ENCODE assay signal across 3 cellular contexts in the genomic region with DNA sequence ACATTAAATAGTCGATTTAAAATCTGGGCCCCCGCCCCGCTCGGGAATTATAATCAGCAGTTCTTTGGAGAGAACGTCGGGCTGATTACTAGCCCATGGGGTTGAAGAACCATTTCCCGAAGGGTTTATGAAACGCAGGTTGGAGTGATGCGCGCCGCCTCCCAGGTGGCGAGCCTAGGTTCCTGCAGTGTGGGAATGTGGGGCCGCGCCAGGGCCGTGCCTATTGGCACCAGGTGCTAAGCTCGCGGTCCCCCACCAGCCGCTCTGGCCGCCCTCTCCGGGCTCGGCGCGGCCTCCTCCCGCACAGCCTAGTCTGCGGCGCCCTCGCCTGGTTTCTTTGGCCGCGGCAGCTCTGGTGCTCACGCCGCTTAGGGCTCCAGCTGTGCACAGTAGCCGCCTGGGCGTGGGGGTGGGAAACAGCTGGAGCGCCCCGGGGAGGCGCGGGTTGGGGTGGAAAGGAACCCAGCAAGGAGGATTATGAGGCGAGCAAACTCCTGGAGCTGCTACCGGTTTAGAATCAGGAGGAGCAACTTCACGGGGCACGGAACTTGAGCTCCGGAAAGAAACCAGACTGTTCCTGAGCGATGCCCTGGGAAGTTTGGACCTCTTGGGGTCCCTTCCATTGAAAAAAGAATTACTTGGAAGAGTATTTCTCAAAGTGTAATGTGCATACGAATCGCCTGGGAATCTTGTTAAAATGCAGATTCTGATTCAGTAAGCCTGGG.
TF ChIP-seq lines count a peak whose summit lies in the region.

No MANE protein-coding gene starts in this region.

TF ChIP-seq in IMR-90, 13 proteins besides CTCF, POLR2A, EP300 and RAD21:
- TF ChIP-seq CHD1 (IDR thresholded peaks at IDR 0.05; ENCODE audit: low read depth, low read length): no peak
- TF ChIP-seq SMC3 (IDR thresholded peaks at IDR 0.05; ENCODE audit: low read depth, low read length): peak; percentile 75

TF ChIP-seq in PFSK-1, 5 proteins besides CTCF, POLR2A, EP300 and RAD21:
- TF ChIP-seq FOXP2 (optimal IDR thresholded peaks at IDR 0.05; ENCODE audit: borderline replicate concordance, extremely low read depth, extremely low read length, insufficient read depth) (peak; percentile 69), TAF1 (IDR thresholded peaks at IDR 0.05; ENCODE audit: borderline replicate concordance, insufficient read depth, low read length) (no peak)

TF ChIP-seq in K562, 482 proteins besides CTCF, POLR2A, EP300 and RAD21 (continues in another document):
- TF ChIP-seq, protein P1, sequence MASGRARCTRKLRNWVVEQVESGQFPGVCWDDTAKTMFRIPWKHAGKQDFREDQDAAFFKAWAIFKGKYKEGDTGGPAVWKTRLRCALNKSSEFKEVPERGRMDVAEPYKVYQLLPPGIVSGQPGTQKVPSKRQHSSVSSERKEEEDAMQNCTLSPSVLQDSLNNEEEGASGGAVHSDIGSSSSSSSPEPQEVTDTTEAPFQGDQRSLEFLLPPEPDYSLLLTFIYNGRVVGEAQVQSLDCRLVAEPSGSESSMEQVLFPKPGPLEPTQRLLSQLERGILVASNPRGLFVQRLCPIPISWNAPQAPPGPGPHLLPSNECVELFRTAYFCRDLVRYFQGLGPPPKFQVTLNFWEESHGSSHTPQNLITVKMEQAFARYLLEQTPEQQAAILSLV (tag; IDR thresholded peaks at IDR 0.05): no peak
- no peak for TF ChIP-seq SMAD4 (CRISPR knock-in tag; conservative IDR thresholded peaks at IDR 0.05)
- TF ChIP-seq, protein P2, sequence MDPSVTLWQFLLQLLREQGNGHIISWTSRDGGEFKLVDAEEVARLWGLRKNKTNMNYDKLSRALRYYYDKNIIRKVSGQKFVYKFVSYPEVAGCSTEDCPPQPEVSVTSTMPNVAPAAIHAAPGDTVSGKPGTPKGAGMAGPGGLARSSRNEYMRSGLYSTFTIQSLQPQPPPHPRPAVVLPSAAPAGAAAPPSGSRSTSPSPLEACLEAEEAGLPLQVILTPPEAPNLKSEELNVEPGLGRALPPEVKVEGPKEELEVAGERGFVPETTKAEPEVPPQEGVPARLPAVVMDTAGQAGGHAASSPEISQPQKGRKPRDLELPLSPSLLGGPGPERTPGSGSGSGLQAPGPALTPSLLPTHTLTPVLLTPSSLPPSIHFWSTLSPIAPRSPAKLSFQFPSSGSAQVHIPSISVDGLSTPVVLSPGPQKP (CRISPR knock-in tag; IDR thresholded peaks at IDR 0.05): no peak
- no peak for TF ChIP-seq CCAR2 (IDR thresholded peaks at IDR 0.05; ENCODE audit: low read depth, low read length)
- no peak for TF ChIP-seq ESRRB (CRISPR knock-in tag; IDR thresholded peaks at IDR 0.05; ENCODE audit: borderline replicate concordance)
- TF ChIP-seq ADNP (tag; IDR thresholded peaks at IDR 0.05): no peak
- TF ChIP-seq, protein P3, sequence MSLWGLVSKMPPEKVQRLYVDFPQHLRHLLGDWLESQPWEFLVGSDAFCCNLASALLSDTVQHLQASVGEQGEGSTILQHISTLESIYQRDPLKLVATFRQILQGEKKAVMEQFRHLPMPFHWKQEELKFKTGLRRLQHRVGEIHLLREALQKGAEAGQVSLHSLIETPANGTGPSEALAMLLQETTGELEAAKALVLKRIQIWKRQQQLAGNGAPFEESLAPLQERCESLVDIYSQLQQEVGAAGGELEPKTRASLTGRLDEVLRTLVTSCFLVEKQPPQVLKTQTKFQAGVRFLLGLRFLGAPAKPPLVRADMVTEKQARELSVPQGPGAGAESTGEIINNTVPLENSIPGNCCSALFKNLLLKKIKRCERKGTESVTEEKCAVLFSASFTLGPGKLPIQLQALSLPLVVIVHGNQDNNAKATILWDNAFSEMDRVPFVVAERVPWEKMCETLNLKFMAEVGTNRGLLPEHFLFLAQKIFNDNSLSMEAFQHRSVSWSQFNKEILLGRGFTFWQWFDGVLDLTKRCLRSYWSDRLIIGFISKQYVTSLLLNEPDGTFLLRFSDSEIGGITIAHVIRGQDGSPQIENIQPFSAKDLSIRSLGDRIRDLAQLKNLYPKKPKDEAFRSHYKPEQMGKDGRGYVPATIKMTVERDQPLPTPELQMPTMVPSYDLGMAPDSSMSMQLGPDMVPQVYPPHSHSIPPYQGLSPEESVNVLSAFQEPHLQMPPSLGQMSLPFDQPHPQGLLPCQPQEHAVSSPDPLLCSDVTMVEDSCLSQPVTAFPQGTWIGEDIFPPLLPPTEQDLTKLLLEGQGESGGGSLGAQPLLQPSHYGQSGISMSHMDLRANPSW (CRISPR knock-in tag; IDR thresholded peaks at IDR 0.05): no peak
- no peak for TF ChIP-seq FOXA3 (CRISPR knock-in tag; conservative IDR thresholded peaks at IDR 0.05 in 1 of 2, IDR thresholded peaks at IDR 0.05 in 1 of 2)
- TF ChIP-seq EZH2 (IDR thresholded peaks at IDR 0.05; ENCODE audit: borderline replicate concordance, low read depth, low read length): no peak; the same call in 1 of the 2 replicates
- no peak for TF ChIP-seq CBX8 (IDR thresholded peaks at IDR 0.05; ENCODE audit: borderline replicate concordance, extremely low read depth, low read depth, low read length, poor library complexity, severe bottlenecking)
- TF ChIP-seq, protein P4, sequence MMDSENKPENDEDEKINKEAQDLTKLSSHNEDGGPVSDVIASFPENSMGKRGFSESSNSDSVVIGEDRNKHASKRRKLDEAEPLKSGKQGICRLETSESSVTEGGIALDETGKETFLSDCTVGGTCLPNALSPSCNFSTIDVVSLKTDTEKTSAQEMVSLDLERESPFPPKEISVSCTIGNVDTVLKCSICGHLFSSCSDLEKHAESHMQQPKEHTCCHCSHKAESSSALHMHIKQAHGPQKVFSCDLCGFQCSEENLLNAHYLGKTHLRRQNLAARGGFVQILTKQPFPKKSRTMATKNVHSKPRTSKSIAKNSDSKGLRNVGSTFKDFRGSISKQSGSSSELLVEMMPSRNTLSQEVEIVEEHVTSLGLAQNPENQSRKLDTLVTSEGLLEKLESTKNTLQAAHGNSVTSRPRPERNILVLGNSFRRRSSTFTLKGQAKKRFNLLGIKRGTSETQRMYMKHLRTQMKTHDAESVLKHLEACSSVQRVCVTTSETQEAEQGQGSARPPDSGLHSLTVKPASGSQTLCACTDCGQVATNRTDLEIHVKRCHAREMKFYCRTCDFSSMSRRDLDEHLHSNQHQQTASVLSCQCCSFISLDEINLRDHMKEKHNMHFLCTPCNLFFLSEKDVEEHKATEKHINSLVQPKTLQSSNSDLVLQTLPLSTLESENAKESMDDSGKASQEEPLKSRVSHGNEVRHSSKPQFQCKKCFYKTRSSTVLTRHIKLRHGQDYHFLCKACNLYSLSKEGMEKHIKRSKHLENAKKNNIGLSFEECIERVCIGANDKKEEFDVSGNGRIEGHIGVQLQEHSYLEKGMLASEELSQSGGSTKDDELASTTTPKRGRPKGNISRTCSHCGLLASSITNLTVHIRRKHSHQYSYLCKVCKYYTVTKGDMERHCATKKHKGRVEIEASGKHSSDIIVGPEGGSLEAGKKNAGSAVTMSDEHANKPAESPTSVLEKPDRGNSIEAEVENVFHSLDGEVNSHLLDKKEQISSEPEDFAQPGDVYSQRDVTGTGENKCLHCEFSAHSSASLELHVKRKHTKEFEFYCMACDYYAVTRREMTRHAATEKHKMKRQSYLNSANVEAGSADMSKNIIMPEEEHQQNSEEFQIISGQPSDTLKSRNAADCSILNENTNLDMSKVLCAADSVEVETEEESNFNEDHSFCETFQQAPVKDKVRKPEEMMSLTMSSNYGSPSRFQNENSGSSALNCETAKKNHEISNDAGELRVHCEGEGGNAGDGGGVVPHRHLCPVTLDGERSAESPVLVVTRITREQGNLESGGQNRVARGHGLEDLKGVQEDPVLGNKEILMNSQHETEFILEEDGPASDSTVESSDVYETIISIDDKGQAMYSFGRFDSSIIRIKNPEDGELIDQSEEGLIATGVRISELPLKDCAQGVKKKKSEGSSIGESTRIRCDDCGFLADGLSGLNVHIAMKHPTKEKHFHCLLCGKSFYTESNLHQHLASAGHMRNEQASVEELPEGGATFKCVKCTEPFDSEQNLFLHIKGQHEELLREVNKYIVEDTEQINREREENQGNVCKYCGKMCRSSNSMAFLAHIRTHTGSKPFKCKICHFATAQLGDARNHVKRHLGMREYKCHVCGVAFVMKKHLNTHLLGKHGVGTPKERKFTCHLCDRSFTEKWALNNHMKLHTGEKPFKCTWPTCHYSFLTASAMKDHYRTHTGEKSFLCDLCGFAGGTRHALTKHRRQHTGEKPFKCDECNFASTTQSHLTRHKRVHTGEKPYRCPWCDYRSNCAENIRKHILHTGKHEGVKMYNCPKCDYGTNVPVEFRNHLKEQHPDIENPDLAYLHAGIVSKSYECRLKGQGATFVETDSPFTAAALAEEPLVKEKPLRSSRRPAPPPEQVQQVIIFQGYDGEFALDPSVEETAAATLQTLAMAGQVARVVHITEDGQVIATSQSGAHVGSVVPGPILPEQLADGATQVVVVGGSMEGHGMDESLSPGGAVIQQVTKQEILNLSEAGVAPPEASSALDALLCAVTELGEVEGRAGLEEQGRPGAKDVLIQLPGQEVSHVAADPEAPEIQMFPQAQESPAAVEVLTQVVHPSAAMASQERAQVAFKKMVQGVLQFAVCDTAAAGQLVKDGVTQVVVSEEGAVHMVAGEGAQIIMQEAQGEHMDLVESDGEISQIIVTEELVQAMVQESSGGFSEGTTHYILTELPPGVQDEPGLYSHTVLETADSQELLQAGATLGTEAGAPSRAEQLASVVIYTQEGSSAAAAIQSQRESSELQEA (IDR thresholded peaks at IDR 0.05; ENCODE audit: low read depth): 0 out of 2 replicates have a peak, but pooled peaks have one; percentile 36
- no peak for TF ChIP-seq PCBP1 (IDR thresholded peaks at IDR 0.05; ENCODE audit: low read depth, low read length, poor library complexity, severe bottlenecking)
- TF ChIP-seq, protein P5, sequence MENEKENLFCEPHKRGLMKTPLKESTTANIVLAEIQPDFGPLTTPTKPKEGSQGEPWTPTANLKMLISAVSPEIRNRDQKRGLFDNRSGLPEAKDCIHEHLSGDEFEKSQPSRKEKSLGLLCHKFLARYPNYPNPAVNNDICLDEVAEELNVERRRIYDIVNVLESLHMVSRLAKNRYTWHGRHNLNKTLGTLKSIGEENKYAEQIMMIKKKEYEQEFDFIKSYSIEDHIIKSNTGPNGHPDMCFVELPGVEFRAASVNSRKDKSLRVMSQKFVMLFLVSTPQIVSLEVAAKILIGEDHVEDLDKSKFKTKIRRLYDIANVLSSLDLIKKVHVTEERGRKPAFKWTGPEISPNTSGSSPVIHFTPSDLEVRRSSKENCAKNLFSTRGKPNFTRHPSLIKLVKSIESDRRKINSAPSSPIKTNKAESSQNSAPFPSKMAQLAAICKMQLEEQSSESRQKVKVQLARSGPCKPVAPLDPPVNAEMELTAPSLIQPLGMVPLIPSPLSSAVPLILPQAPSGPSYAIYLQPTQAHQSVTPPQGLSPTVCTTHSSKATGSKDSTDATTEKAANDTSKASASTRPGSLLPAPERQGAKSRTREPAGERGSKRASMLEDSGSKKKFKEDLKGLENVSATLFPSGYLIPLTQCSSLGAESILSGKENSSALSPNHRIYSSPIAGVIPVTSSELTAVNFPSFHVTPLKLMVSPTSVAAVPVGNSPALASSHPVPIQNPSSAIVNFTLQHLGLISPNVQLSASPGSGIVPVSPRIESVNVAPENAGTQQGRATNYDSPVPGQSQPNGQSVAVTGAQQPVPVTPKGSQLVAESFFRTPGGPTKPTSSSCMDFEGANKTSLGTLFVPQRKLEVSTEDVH (IDR thresholded peaks at IDR 0.05; ENCODE audit: low read depth, partially characterized antibody): no peak
- TF ChIP-seq ZBED1 (IDR thresholded peaks at IDR 0.05): no peak
- TF ChIP-seq SAFB2 (IDR thresholded peaks at IDR 0.05; ENCODE audit: borderline replicate concordance, low read depth, low read length, severe bottlenecking): no peak
- peak; percentile 66 for TF ChIP-seq SMC3 (conservative IDR thresholded peaks at IDR 0.05; ENCODE audit: insufficient read depth, low read depth, low read length)
- no peak for TF ChIP-seq ZNF224 (CRISPR knock-in tag; IDR thresholded peaks at IDR 0.05)
- TF ChIP-seq FOS (IDR thresholded peaks at IDR 0.05; ENCODE audit: extremely low read depth, insufficient read length): no peak
- TF ChIP-seq ZMIZ1 (IDR thresholded peaks at IDR 0.05; ENCODE audit: low read depth in 2 of 2, low read length in 2 of 2): no peak
- no peak for TF ChIP-seq SPI1 (IDR thresholded peaks at IDR 0.05; ENCODE audit: borderline replicate concordance, low read depth, low read length)
- TF ChIP-seq ZNF507 (tag; conservative IDR thresholded peaks at IDR 0.05): no peak
- TF ChIP-seq CTCFL (IDR thresholded peaks at IDR 0.05; ENCODE audit: borderline replicate concordance, insufficient read depth, low read depth, low read length, poor library complexity, severe bottlenecking): no peak
- TF ChIP-seq, protein P6, sequence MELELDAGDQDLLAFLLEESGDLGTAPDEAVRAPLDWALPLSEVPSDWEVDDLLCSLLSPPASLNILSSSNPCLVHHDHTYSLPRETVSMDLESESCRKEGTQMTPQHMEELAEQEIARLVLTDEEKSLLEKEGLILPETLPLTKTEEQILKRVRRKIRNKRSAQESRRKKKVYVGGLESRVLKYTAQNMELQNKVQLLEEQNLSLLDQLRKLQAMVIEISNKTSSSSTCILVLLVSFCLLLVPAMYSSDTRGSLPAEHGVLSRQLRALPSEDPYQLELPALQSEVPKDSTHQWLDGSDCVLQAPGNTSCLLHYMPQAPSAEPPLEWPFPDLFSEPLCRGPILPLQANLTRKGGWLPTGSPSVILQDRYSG (tag; conservative IDR thresholded peaks at IDR 0.05; ENCODE audit: low read depth): no peak
